Comparison of ENCODE assay signal across 8 cellular contexts in genomic region chr9:127845619-127846018, GRCh38. TPM values are rescaled to one million over a fixed set of nuclear protein-coding genes. Genes with fewer than 3 reads are reported as not detected.
DNase-seq lines count a peak whose midpoint lies in the region; TF ChIP-seq lines count a peak whose summit lies in the region.
"Not testable (repeated sequence)": the region's sequence is repeated elsewhere in the genome, so short reads cannot be mapped to it uniquely, and the experiment has no call there.

No MANE protein-coding gene starts in this region.

- not testable (repeated sequence) for H3K36me3 Mint-ChIP-seq in mesothelial cell of epicardium

- H3K9me3 ChIP-seq in HUES6 (ENCODE audit: control insufficient read depth, insufficient read depth, low read depth, low read length) (peaks cover 17% of the 10 kb centered on the region), breast epithelium (peaks cover 7 to 14% of the 10 kb centered on the region in 2 donors)
- H3K9me3 ChIP-seq in esophagus muscularis mucosa, sigmoid colon, testis, vagina: not testable (repeated sequence)

- H3K4me3 Mint-ChIP-seq in mesothelial cell of epicardium, result not testable (repeated sequence)

- 89% methylated on average over 4 of the region's 4 CpGs for WGBS in esophagus muscularis mucosa
- 97% methylated on average over 4 of the region's 4 CpGs for WGBS in sigmoid colon, 2 donors
- WGBS in testis, 2 donors, result 80 to 84% methylated on average over 3 to 4 of the region's 4 CpGs

- not testable (repeated sequence) for H3K4me3 ChIP-seq in HUES6 (ENCODE audit: low read depth, low read length); breast epithelium; esophagus muscularis mucosa; sigmoid colon; testis; vagina

- DNase-seq in breast epithelium (ENCODE audit: low spot score in 2 of 2); esophagus muscularis mucosa (ENCODE audit: extremely low spot score); mesothelial cell of epicardium (ENCODE audit: low spot score in 2 of 2, unreplicated experiment in 2 of 2); sigmoid colon; testis; vagina (ENCODE audit: extremely low spot score in 2 of 2): not testable (repeated sequence)

- peaks cover 12% of the 10 kb centered on the region for H3K9me3 Mint-ChIP-seq in mesothelial cell of epicardium

- H3K36me3 ChIP-seq in HUES6 (ENCODE audit: control insufficient read depth, insufficient read depth, low read length); breast epithelium; sigmoid colon; testis (ENCODE audit: low read depth, missing control alignments); vagina: not testable (repeated sequence)
- H3K36me3 ChIP-seq in esophagus muscularis mucosa, result peaks cover 0 to 60% (median 11%) of the 10 kb centered on the region in 4 donors

- not testable (repeated sequence) for TF ChIP-seq POLR2A in breast epithelium (IDR thresholded peaks at IDR 0.05); esophagus muscularis mucosa (IDR thresholded peaks at IDR 0.05; ENCODE audit: low read depth); sigmoid colon (IDR thresholded peaks at IDR 0.05); testis (IDR thresholded peaks at IDR 0.05); vagina (IDR thresholded peaks at IDR 0.05)

- peak overlapping the region; percentile 79 for H3K27ac Mint-ChIP-seq in mesothelial cell of epicardium

- H3K9ac ChIP-seq in HUES6 (ENCODE audit: low read length), result not testable (repeated sequence)

- H3K27ac ChIP-seq in HUES6 (ENCODE audit: low read depth, low read length) (peak overlapping the region; percentile 13; the same call in 1 of the 2 replicates), breast epithelium (peak overlapping the region; percentile 73 to 88), esophagus muscularis mucosa (replicated peaks in 1 of 4) (peak overlapping the region; percentile 54 to 75 (median 67)), layer of hippocampus (ENCODE audit: low read depth, low read length) (peak overlapping the region; percentile 38), sigmoid colon (peak overlapping the region in 3 of 4 donors; percentile 55 to 66 (median 57)), testis (peak overlapping the region; percentile 46 to 93), vagina (peak overlapping the region; percentile 74)

- H3K27me3 ChIP-seq in HUES6 (ENCODE audit: control insufficient read depth, insufficient read depth, low read length); breast epithelium; esophagus muscularis mucosa; layer of hippocampus (ENCODE audit: control insufficient read depth, insufficient read depth, low read length); sigmoid colon; testis; vagina: not testable (repeated sequence)

- TF ChIP-seq CTCF in breast epithelium (IDR thresholded peaks at IDR 0.05); esophagus muscularis mucosa (IDR thresholded peaks at IDR 0.05); mesothelial cell of epicardium (IDR thresholded peaks at IDR 0.05; ENCODE audit: unreplicated experiment); sigmoid colon (IDR thresholded peaks at IDR 0.05); testis (IDR thresholded peaks at IDR 0.05); vagina (IDR thresholded peaks at IDR 0.05): not testable (repeated sequence)

- intact Hi-C loops in breast epithelium (cut with DNase I; ENCODE audit: low total_unique reads); esophagus muscularis mucosa (cut with DNase I); sigmoid colon (cut with DNase I); testis (cut with DNase I; ENCODE audit: low total_unique reads); vagina (cut with DNase I): not testable (repeated sequence)

- not testable (repeated sequence) for TF ChIP-seq EP300 in esophagus muscularis mucosa (IDR thresholded peaks at IDR 0.05); sigmoid colon (IDR thresholded peaks at IDR 0.05)

- not testable (repeated sequence) for H3K4me1 Mint-ChIP-seq in mesothelial cell of epicardium

- not testable (repeated sequence) for H3K27me3 Mint-ChIP-seq in mesothelial cell of epicardium (ENCODE audit: low read depth)

- H3K4me1 ChIP-seq in HUES6 (ENCODE audit: control insufficient read depth, insufficient read depth, low read length), result peaks cover 13% of the 10 kb centered on the region; the same call in 1 of the 2 replicates
- peaks cover 11 to 17% of the 10 kb centered on the region in 2 donors for H3K4me1 ChIP-seq in breast epithelium
- H3K4me1 ChIP-seq in esophagus muscularis mucosa, result peaks cover 38 to 52% (median 46%) of the 10 kb centered on the region in 4 donors
- H3K4me1 ChIP-seq in sigmoid colon, result not testable (repeated sequence)
- H3K4me1 ChIP-seq in testis, result peaks cover 13% of the 10 kb centered on the region
- peaks cover 19% of the 10 kb centered on the region for H3K4me1 ChIP-seq in vagina

RNA-seq across cellular contexts. Expression of gene ENG, which starts 8.8 kb away (rescaled TPM):
- total RNA-seq in breast epithelium (10 to 100 TPM; 21.5 to 50.8 (median 30.9) TPM), esophagus muscularis mucosa (10 to 100 TPM; 36.5 to 91.2 (median 78.3) TPM), mesothelial cell of epicardium (7.3 to 8.5 TPM (median 8.1 TPM) in 3 replicates), sigmoid colon (10 to 100 TPM; 17.1 to 28.5 (median 20.6) TPM), testis (100 to 1,000 TPM; 132 to 214 TPM), vagina (130 TPM)
- polyA plus RNA-seq in sigmoid colon (10 to 100 TPM in 2 of 3 donors, 1 to 10 TPM in 1; 5.4 to 50.4 (median 25.7) TPM), testis (ENCODE audit: insufficient read depth, low read depth, low replicate concordance) (144 TPM)

RNA-seq across cellular contexts. Expression of gene AK1, which starts 31.9 kb away (rescaled TPM):
- total RNA-seq in breast epithelium, result 10 to 100 TPM; 23.5 to 30.2 (median 23.6) TPM
- 10 to 100 TPM; 37.4 to 75.0 (median 56.0) TPM for total RNA-seq in esophagus muscularis mucosa
- total RNA-seq in mesothelial cell of epicardium, result 34.4 to 39.4 TPM (median 38.5 TPM) in 3 replicates
- 10 to 100 TPM; 28.8 to 73.2 (median 48.7) TPM for total RNA-seq in sigmoid colon
- 100 to 1,000 TPM in 1 of 3 donors, 10 to 100 TPM in 2; 85.9 to 254 (median 85.9) TPM for polyA plus RNA-seq in sigmoid colon
- total RNA-seq in testis, result 100 to 1,000 TPM in 1 of 2 donors, 10 to 100 TPM in 1; 86.7 to 103 TPM
- 154 TPM for polyA plus RNA-seq in testis (ENCODE audit: insufficient read depth, low read depth, low replicate concordance)
- 33.4 TPM for total RNA-seq in vagina

RNA-seq across cellular contexts. Expression of gene FPGS, which starts 42.9 kb away (rescaled TPM):
- 100 to 1,000 TPM in 1 of 3 donors, 10 to 100 TPM in 2; 56.3 to 108 (median 78.6) TPM for total RNA-seq in breast epithelium
- 10 to 100 TPM; 36.1 to 56.3 (median 50.1) TPM for total RNA-seq in esophagus muscularis mucosa
- total RNA-seq in mesothelial cell of epicardium, result 58.1 to 61.4 TPM (median 58.2 TPM) in 3 replicates
- 10 to 100 TPM; 32.1 to 47.9 (median 35.8) TPM for total RNA-seq in sigmoid colon
- polyA plus RNA-seq in sigmoid colon, result 10 to 100 TPM in 2 of 3 donors, 1 to 10 TPM in 1; 9.2 to 51.3 (median 16.8) TPM
- total RNA-seq in testis, result 100 to 1,000 TPM in 1 of 2 donors, 10 to 100 TPM in 1; 99.3 to 105 TPM
- polyA plus RNA-seq in testis (ENCODE audit: insufficient read depth, low read depth, low replicate concordance), result 37.9 TPM
- total RNA-seq in vagina, result 99.7 TPM

RNA-seq across cellular contexts. Expression of gene ST6GALNAC6, which starts 53.8 kb away (rescaled TPM):
- total RNA-seq in breast epithelium, result 100 to 1,000 TPM in 2 of 3 donors, 10 to 100 TPM in 1; 61.5 to 175 (median 103) TPM
- 100 to 1,000 TPM in 3 of 4 donors, 10 to 100 TPM in 1; 95.9 to 169 (median 125) TPM for total RNA-seq in esophagus muscularis mucosa
- 34.2 to 37.5 TPM (median 36.2 TPM) in 3 replicates for total RNA-seq in mesothelial cell of epicardium
- 100 to 1,000 TPM; 107 to 125 (median 114) TPM for total RNA-seq in sigmoid colon
- polyA plus RNA-seq in sigmoid colon, result 100 to 1,000 TPM in 1 of 3 donors, 10 to 100 TPM in 2; 35.6 to 112 (median 87.1) TPM
- total RNA-seq in testis, result 10 to 100 TPM; 46.3 to 70.3 TPM
- polyA plus RNA-seq in testis (ENCODE audit: insufficient read depth, low read depth, low replicate concordance), result 43.0 TPM
- 108 TPM for total RNA-seq in vagina

RNA-seq across cellular contexts. Expression of gene CDK9, which starts 59.8 kb away (rescaled TPM):
- total RNA-seq in breast epithelium, result 10 to 100 TPM; 60.0 to 70.4 (median 63.9) TPM
- 10 to 100 TPM; 54.4 to 79.6 (median 71.7) TPM for total RNA-seq in esophagus muscularis mucosa
- total RNA-seq in mesothelial cell of epicardium, result 110 to 120 TPM (median 112 TPM) in 3 replicates
- total RNA-seq in sigmoid colon, result 10 to 100 TPM; 44.9 to 77.2 (median 51.8) TPM
- polyA plus RNA-seq in sigmoid colon, result 10 to 100 TPM; 28.9 to 47.2 (median 32.4) TPM
- total RNA-seq in testis, result 100 to 1,000 TPM; 136 to 163 TPM
- polyA plus RNA-seq in testis (ENCODE audit: insufficient read depth, low read depth, low replicate concordance), result 77.1 TPM
- total RNA-seq in vagina, result 66.3 TPM

Comparison
In these comparisons a context has a peak if more than half of its experiments do, and no peak if none do; other contexts are left out.
1. H3K27ac ChIP-seq: peak in every context shown above with its lines; median percentile 80 in breast epithelium; 74 in vagina; 70 in testis; 67 in esophagus muscularis mucosa; 57 in sigmoid colon; 38 in layer of hippocampus; 13 in HUES6.